Comparison of ENCODE assay signal across 9 cellular contexts in the genomic region with DNA sequence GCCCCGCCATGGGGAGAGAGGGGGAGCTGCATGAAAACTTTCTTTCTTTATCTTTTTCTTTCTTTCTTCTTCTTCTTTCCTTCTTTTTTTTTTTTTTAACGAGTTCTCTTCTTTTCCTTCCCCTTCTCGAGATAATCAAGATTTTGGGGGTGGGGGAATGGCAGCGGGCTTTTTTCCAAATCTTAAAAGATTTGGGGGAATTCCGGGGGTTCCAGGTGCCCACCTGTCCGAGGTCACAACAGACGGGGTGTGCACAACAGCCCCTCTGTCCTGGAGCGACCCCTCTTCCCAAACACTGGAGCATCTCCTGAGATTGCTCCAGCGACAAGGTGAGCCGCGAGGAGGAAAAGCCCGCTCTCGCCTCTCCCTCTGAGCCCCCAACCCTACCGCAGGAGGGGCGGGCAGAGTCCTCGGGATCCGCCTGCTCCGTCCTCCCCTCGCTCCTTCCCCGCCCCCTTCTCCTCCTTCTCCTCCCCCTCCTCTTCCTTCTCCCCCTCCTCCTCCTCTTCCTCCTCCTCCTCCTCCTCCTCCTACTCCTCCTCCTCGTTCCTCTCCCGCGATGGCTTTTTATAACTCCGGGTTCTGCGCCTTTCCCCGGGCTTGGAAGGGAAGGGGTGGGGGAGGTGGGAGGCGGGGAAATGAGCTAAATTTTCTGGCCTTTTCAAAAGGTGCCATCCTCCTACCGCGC. TPM values are rescaled to one million over a fixed set of nuclear protein-coding genes. Genes with fewer than 3 reads are reported as not detected.
DNase-seq lines count a peak whose midpoint lies in the region; ATAC-seq and TF ChIP-seq lines count a peak whose summit lies in the region.
"Had no signal": no experiment of that assay in that cellular context is flagged by ENCODE, and none has a peak within 500 bp of the region (broad histone marks: within the 10 kb centered on the region; RNA-seq: fewer than 3 reads in every experiment).

No MANE protein-coding gene starts in this region.

- peaks cover 20% of the 10 kb centered on the region for H3K4me1 ChIP-seq in CD4-positive, CD25-positive, alpha-beta regulatory T cell (ENCODE audit: control insufficient read depth, insufficient read depth, low read length, poor library complexity, severe bottlenecking)
- H3K4me1 ChIP-seq in trophoblast cell (ENCODE audit: control insufficient read depth in 1 of 2, insufficient read depth in 2 of 2, low read length in 2 of 2), result peaks cover 2 to 6% of the 10 kb centered on the region in 2 experiments

- H4K91ac ChIP-seq in trophoblast cell (ENCODE audit: low read depth, low read length), result no peak overlapping the region

- H3K23ac ChIP-seq in trophoblast cell (ENCODE audit: low read length), result no peak overlapping the region

- no peak overlapping the region for H2BK5ac ChIP-seq in trophoblast cell (ENCODE audit: low read depth, low read length, poor library complexity)

- no peak overlapping the region for H3K14ac ChIP-seq in trophoblast cell (ENCODE audit: low read length)

- H2BK12ac ChIP-seq in trophoblast cell (ENCODE audit: low read length), result no peak overlapping the region

- H4K12ac ChIP-seq in trophoblast cell (ENCODE audit: low read depth, low read length), result no peak overlapping the region

- no peak overlapping the region for H4K8ac ChIP-seq in trophoblast cell (ENCODE audit: low read depth, low read length)

- H3K27ac Mint-ChIP-seq in CD4-positive, CD25-positive, alpha-beta regulatory T cell, result peak overlapping the region in 1 of 3 donors; percentile 38

- H3K27me3 Mint-ChIP-seq in CD4-positive, CD25-positive, alpha-beta regulatory T cell, result peaks cover 66% of the 10 kb centered on the region

- H3K79me2 ChIP-seq in trophoblast cell (ENCODE audit: control insufficient read depth, insufficient read depth, low read length, poor library complexity), result no peaks in the 10 kb centered on the region

- no peak overlapping the region for H3K4ac ChIP-seq in trophoblast cell (ENCODE audit: low read depth, low read length)

- H3K27me3 ChIP-seq in CD4-positive, CD25-positive, alpha-beta regulatory T cell (ENCODE audit: control insufficient read depth, insufficient read depth, low read length), result peaks cover 19% of the 10 kb centered on the region
- H3K27me3 ChIP-seq in trophoblast cell (ENCODE audit: insufficient read depth, low read length), result peaks cover 14% of the 10 kb centered on the region

- H2AK5ac ChIP-seq in trophoblast cell (ENCODE audit: low read length), result no peak overlapping the region

- DNase-seq in CD4-positive, CD25-positive, alpha-beta regulatory T cell, result no peak
- DNase-seq in NCI-H82 (lab: John Stamatoyannopoulos, UW) (peak; percentile 84), fibroblast of the aortic adventitia (ENCODE audit: low read depth) (no peak), trophoblast cell (no peak), globus pallidus (ENCODE audit: low spot score) (no peak), NOMO-1 treated with dmso at 0.1 percent for 144 hours (lab: John Stamatoyannopoulos, UW; ENCODE audit: unreplicated experiment) (no peak)

- peak overlapping the region; percentile 34 to 66 (median 48) for H3K4me3 Mint-ChIP-seq in CD4-positive, CD25-positive, alpha-beta regulatory T cell

- no peaks in the 10 kb centered on the region for H3K79me1 ChIP-seq in trophoblast cell (ENCODE audit: low read length)

- peaks cover 0 to 14% (median 4%) of the 10 kb centered on the region in 4 donors for H3K4me1 Mint-ChIP-seq in CD4-positive, CD25-positive, alpha-beta regulatory T cell

- no peak for ATAC-seq in CD4-positive, CD25-positive, alpha-beta regulatory T cell (ENCODE audit: low read depth in 2 of 2)
- ATAC-seq in HG03135 (IDR thresholded peaks at IDR 0.05; ENCODE audit: unreplicated experiment) (no peak), GM18520 (IDR thresholded peaks at IDR 0.05; ENCODE audit: unreplicated experiment) (no peak)

- H3K18ac ChIP-seq in trophoblast cell (ENCODE audit: low read length), result no peak overlapping the region

- WGBS in trophoblast cell (ENCODE audit: extremely low coverage, insufficient coverage, insufficient read length), result no CpG with 5 or more reads among the region's 29 CpGs

- no peak overlapping the region for H3K9ac ChIP-seq in trophoblast cell (ENCODE audit: low read length)

- no peaks in the 10 kb centered on the region for H3K36me3 ChIP-seq in CD4-positive, CD25-positive, alpha-beta regulatory T cell (ENCODE audit: control insufficient read depth, insufficient read depth, low read length)
- no peaks in the 10 kb centered on the region for H3K36me3 ChIP-seq in trophoblast cell (ENCODE audit: control insufficient read depth in 1 of 2, insufficient read depth in 2 of 2, low read length in 2 of 2)
- H3K36me3 ChIP-seq: adrenal gland had no signal

- peaks cover 0 to 11% (median 1%) of the 10 kb centered on the region in 7 donors for H3K9me3 Mint-ChIP-seq in CD4-positive, CD25-positive, alpha-beta regulatory T cell

- no peak overlapping the region for H2BK120ac ChIP-seq in trophoblast cell (ENCODE audit: insufficient read depth, low read length, poor library complexity)

- no peaks in the 10 kb centered on the region for H3K9me3 ChIP-seq in CD4-positive, CD25-positive, alpha-beta regulatory T cell (ENCODE audit: control insufficient read depth in 2 of 2, low read length in 2 of 2)
- peaks cover 1% of the 10 kb centered on the region for H3K9me3 ChIP-seq in trophoblast cell (ENCODE audit: insufficient read depth, low read depth, low read length)
- H3K9me3 ChIP-seq: adrenal gland had no signal

- TF ChIP-seq CTCF in fibroblast of the aortic adventitia (IDR thresholded peaks at IDR 0.05; ENCODE audit: insufficient read depth, low read length), result no peak

- H3K4me3 ChIP-seq in CD4-positive, CD25-positive, alpha-beta regulatory T cell (ENCODE audit: low read depth, low read length), result no peak overlapping the region
- H3K4me3 ChIP-seq in fibroblast of the aortic adventitia (ENCODE audit: low read depth, low read length), result peak overlapping the region; percentile 51
- no peak overlapping the region for H3K4me3 ChIP-seq in trophoblast cell (ENCODE audit: low read depth, low read length)

- peak overlapping the region; percentile 59 for H3K4me2 ChIP-seq in trophoblast cell (ENCODE audit: low read length)

- no peak overlapping the region for H3K27ac ChIP-seq in CD4-positive, CD25-positive, alpha-beta regulatory T cell (ENCODE audit: insufficient read depth, low read length, poor library complexity, severe bottlenecking)
- H3K27ac ChIP-seq in trophoblast cell (ENCODE audit: low read depth, low read length), result no peak overlapping the region
- H3K27ac ChIP-seq: adrenal gland had no signal

- H2AFZ ChIP-seq in trophoblast cell (ENCODE audit: insufficient read depth, low read length, poor library complexity), result no peak overlapping the region

- H3K36me3 Mint-ChIP-seq in CD4-positive, CD25-positive, alpha-beta regulatory T cell, result no peaks in the 10 kb centered on the region

RNA-seq across cellular contexts. Expression of gene KCNB1, which starts 0.7 kb away (rescaled TPM):
- total RNA-seq in CD4-positive, CD25-positive, alpha-beta regulatory T cell, result not detected
- polyA plus RNA-seq in CD4-positive, CD25-positive, alpha-beta regulatory T cell, result under 1 TPM in 2 of 4 donors, not detected in 2; 0.02 to 0.05 TPM
- total RNA-seq in fibroblast of the aortic adventitia (ENCODE audit: low replicate concordance), result 0.27 and 0.41 TPM in 2 replicates
- 0.01 and 0.14 TPM in 2 replicates for polyA plus RNA-seq in trophoblast cell (2013)
